1 cellular context compared by ENCODE assay signal in genomic region chr2:44167908-44168683, GRCh38.
TF ChIP-seq lines count a peak whose summit lies in the region.

No MANE protein-coding gene starts in this region.

TF ChIP-seq in HEK293, 187 proteins besides CTCF, POLR2A, EP300 and RAD21 (continued from another document and continues in another):
- TF ChIP-seq, protein P1, sequence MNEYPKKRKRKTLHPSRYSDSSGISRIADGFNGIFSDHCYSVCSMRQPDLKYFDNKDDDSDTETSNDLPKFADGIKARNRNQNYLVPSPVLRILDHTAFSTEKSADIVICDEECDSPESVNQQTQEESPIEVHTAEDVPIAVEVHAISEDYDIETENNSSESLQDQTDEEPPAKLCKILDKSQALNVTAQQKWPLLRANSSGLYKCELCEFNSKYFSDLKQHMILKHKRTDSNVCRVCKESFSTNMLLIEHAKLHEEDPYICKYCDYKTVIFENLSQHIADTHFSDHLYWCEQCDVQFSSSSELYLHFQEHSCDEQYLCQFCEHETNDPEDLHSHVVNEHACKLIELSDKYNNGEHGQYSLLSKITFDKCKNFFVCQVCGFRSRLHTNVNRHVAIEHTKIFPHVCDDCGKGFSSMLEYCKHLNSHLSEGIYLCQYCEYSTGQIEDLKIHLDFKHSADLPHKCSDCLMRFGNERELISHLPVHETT (tag by site-specific recombination; IDR thresholded peaks at IDR 0.05) = no peak
- TF ChIP-seq ZBTB8A (tag by site-specific recombination; IDR thresholded peaks at IDR 0.05) = no peak
- TF ChIP-seq MYNN (tag by site-specific recombination; IDR thresholded peaks at IDR 0.05; ENCODE audit: borderline replicate concordance) = no peak
- no peak for TF ChIP-seq ZNF416 (tag by site-specific recombination; IDR thresholded peaks at IDR 0.05)
- no peak for TF ChIP-seq ZNF664 (tag by site-specific recombination; IDR thresholded peaks at IDR 0.05)
- no peak for TF ChIP-seq ZNF114 (tag by site-specific recombination; IDR thresholded peaks at IDR 0.05)
- TF ChIP-seq YY1 (tag by site-specific recombination; IDR thresholded peaks at IDR 0.05) = no peak
- no peak for TF ChIP-seq KLF17 (tag by site-specific recombination; IDR thresholded peaks at IDR 0.05)
- peak; percentile 50; the same call in 1 of the 2 replicates for TF ChIP-seq ZNF629 (tag by site-specific recombination; IDR thresholded peaks at IDR 0.05)
- no peak for TF ChIP-seq ZNF596 (tag by site-specific recombination; IDR thresholded peaks at IDR 0.05)
- peak; percentile 97 for TF ChIP-seq ZNF785 (tag by site-specific recombination; IDR thresholded peaks at IDR 0.05)
- no peak for TF ChIP-seq ZBTB1 (tag by site-specific recombination; IDR thresholded peaks at IDR 0.05)
- TF ChIP-seq WT1 (tag by site-specific recombination; IDR thresholded peaks at IDR 0.05) = no peak; the same call in 1 of the 2 replicates
- TF ChIP-seq ZSCAN30 (tag by site-specific recombination; IDR thresholded peaks at IDR 0.05) = no peak
- TF ChIP-seq, protein P2, sequence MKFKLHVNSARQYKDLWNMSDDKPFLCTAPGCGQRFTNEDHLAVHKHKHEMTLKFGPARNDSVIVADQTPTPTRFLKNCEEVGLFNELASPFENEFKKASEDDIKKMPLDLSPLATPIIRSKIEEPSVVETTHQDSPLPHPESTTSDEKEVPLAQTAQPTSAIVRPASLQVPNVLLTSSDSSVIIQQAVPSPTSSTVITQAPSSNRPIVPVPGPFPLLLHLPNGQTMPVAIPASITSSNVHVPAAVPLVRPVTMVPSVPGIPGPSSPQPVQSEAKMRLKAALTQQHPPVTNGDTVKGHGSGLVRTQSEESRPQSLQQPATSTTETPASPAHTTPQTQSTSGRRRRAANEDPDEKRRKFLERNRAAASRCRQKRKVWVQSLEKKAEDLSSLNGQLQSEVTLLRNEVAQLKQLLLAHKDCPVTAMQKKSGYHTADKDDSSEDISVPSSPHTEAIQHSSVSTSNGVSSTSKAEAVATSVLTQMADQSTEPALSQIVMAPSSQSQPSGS (tag by site-specific recombination; IDR thresholded peaks at IDR 0.05; ENCODE audit: low read depth) = peak; percentile 23; the same call in 1 of the 2 replicates
- TF ChIP-seq ELK4 (IDR thresholded peaks at IDR 0.05; ENCODE audit: borderline replicate concordance, low read depth, low read length) = no peak
- TF ChIP-seq ZNF2 (tag by site-specific recombination; IDR thresholded peaks at IDR 0.05) = no peak
- TF ChIP-seq ZNF585B (tag by site-specific recombination; IDR thresholded peaks at IDR 0.05) = no peak
- TF ChIP-seq TSHZ1 (tag by site-specific recombination; IDR thresholded peaks at IDR 0.05; ENCODE audit: borderline replicate concordance) = no peak
- no peak for TF ChIP-seq ZNF138 (tag by site-specific recombination; IDR thresholded peaks at IDR 0.05; ENCODE audit: borderline replicate concordance)
- TF ChIP-seq ZSCAN16 (tag by site-specific recombination; IDR thresholded peaks at IDR 0.05) = no peak
- no peak for TF ChIP-seq ZNF768 (tag by site-specific recombination; IDR thresholded peaks at IDR 0.05)
- no peak for TF ChIP-seq ZSCAN4 (tag by site-specific recombination; IDR thresholded peaks at IDR 0.05)
- no peak for TF ChIP-seq ZNF624 (tag by site-specific recombination; IDR thresholded peaks at IDR 0.05)
- TF ChIP-seq, protein P3, sequence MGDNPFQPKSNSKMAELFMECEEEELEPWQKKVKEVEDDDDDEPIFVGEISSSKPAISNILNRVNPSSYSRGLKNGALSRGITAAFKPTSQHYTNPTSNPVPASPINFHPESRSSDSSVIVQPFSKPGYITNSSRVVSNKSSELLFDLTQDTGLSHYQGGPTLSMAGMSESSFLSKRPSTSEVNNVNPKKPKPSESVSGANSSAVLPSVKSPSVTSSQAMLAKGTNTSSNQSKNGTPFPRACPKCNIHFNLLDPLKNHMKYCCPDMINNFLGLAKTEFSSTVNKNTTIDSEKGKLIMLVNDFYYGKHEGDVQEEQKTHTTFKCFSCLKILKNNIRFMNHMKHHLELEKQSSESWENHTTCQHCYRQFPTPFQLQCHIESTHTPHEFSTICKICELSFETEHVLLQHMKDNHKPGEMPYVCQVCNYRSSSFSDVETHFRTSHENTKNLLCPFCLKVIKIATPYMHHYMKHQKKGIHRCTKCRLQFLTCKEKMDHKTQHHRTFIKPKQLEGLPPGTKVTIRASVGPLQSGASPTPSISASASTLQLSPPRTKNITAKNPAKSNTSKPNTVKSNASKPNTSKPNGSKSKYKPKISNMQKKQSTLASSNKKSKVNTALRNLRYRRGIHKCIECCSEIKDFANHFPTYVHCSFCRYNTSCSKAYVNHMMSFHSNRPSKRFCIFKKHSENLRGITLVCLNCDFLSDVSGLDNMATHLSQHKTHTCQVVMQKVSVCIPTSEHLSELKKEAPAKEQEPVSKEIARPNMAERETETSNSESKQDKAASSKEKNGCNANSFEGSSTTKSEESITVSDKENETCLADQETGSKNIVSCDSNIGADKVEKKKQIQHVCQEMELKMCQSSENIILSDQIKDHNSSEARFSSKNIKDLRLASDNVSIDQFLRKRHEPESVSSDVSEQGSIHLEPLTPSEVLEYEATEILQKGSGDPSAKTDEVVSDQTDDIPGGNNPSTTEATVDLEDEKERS (tag by site-specific recombination; IDR thresholded peaks at IDR 0.05) = no peak
- no peak for TF ChIP-seq SCRT2 (tag by site-specific recombination; IDR thresholded peaks at IDR 0.05)
- TF ChIP-seq, protein P4, sequence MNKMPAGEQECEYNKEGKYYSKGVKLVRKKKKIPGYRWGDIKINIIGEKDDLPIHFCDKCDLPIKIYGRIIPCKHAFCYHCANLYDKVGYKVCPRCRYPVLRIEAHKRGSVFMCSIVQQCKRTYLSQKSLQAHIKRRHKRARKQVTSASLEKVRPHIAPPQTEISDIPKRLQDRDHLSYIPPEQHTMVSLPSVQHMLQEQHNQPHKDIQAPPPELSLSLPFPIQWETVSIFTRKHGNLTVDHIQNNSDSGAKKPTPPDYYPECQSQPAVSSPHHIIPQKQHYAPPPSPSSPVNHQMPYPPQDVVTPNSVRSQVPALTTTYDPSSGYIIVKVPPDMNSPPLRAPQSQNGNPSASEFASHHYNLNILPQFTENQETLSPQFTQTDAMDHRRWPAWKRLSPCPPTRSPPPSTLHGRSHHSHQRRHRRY (tag by site-specific recombination; IDR thresholded peaks at IDR 0.05) = no peak
- TF ChIP-seq, protein P5, sequence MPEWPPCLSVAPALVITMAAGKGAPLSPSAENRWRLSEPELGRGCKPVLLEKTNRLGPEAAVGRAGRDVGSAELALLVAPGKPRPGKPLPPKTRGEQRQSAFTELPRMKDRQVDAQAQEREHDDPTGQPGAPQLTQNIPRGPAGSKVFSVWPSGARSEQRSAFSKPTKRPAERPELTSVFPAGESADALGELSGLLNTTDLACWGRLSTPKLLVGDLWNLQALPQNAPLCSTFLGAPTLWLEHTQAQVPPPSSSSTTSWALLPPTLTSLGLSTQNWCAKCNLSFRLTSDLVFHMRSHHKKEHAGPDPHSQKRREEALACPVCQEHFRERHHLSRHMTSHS (tag by site-specific recombination; IDR thresholded peaks at IDR 0.05) = no peak
- no peak for TF ChIP-seq ZNF184 (tag by site-specific recombination; IDR thresholded peaks at IDR 0.05)
- TF ChIP-seq ZFP69B (tag by site-specific recombination; IDR thresholded peaks at IDR 0.05) = no peak
- peak; percentile 39; the same call in 1 of the 2 replicates for TF ChIP-seq ZNF335 (tag by site-specific recombination; conservative IDR thresholded peaks at IDR 0.05)
- no peak for TF ChIP-seq ZNF561 (tag by site-specific recombination; IDR thresholded peaks at IDR 0.05; ENCODE audit: borderline replicate concordance)
- no peak for TF ChIP-seq MZF1 (tag by site-specific recombination; IDR thresholded peaks at IDR 0.05; ENCODE audit: borderline replicate concordance)
- TF ChIP-seq RBAK (tag by site-specific recombination; IDR thresholded peaks at IDR 0.05) = no peak
- no peak for TF ChIP-seq ZNF37A (tag by site-specific recombination; IDR thresholded peaks at IDR 0.05)
- TF ChIP-seq ZFP37 (tag by site-specific recombination; IDR thresholded peaks at IDR 0.05) = no peak
- TF ChIP-seq ZNF354C (tag by site-specific recombination; IDR thresholded peaks at IDR 0.05; ENCODE audit: borderline replicate concordance, low read depth) = no peak
- no peak for TF ChIP-seq ZNF10 (tag by site-specific recombination; IDR thresholded peaks at IDR 0.05)
- no peak for TF ChIP-seq ZNF701 (tag by site-specific recombination; IDR thresholded peaks at IDR 0.05)
- TF ChIP-seq ZNF776 (tag by site-specific recombination; IDR thresholded peaks at IDR 0.05; ENCODE audit: borderline replicate concordance) = no peak
- 0 out of 2 replicates have a peak, but pooled peaks have one; percentile 24 for TF ChIP-seq ZIC2 (tag by site-specific recombination; IDR thresholded peaks at IDR 0.05)
- no peak for TF ChIP-seq ZNF324 (tag by site-specific recombination; IDR thresholded peaks at IDR 0.05)
- peak; percentile 39; the same call in 1 of the 2 replicates for TF ChIP-seq ZNF660 (tag by site-specific recombination; IDR thresholded peaks at IDR 0.05)
- no peak for TF ChIP-seq ZNF558 (tag by site-specific recombination; IDR thresholded peaks at IDR 0.05)
- TF ChIP-seq ZNF777 (tag by site-specific recombination; IDR thresholded peaks at IDR 0.05; ENCODE audit: borderline replicate concordance) = no peak
- TF ChIP-seq, protein P6, sequence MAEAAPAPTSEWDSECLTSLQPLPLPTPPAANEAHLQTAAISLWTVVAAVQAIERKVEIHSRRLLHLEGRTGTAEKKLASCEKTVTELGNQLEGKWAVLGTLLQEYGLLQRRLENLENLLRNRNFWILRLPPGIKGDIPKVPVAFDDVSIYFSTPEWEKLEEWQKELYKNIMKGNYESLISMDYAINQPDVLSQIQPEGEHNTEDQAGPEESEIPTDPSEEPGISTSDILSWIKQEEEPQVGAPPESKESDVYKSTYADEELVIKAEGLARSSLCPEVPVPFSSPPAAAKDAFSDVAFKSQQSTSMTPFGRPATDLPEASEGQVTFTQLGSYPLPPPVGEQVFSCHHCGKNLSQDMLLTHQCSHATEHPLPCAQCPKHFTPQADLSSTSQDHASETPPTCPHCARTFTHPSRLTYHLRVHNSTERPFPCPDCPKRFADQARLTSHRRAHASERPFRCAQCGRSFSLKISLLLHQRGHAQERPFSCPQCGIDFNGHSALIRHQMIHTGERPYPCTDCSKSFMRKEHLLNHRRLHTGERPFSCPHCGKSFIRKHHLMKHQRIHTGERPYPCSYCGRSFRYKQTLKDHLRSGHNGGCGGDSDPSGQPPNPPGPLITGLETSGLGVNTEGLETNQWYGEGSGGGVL (tag by site-specific recombination; IDR thresholded peaks at IDR 0.05) = no peak
- no peak for TF ChIP-seq ZBTB21 (tag by site-specific recombination; IDR thresholded peaks at IDR 0.05)
- no peak for TF ChIP-seq ZNF792 (tag by site-specific recombination; IDR thresholded peaks at IDR 0.05)
- no peak for TF ChIP-seq ZNF423 (tag by site-specific recombination; IDR thresholded peaks at IDR 0.05)
- TF ChIP-seq SP2 (tag by site-specific recombination; IDR thresholded peaks at IDR 0.05) = peak; percentile 91
- no peak for TF ChIP-seq ZNF140 (tag by site-specific recombination; IDR thresholded peaks at IDR 0.05)
- no peak for TF ChIP-seq ZNF610 (tag by site-specific recombination; IDR thresholded peaks at IDR 0.05; ENCODE audit: borderline replicate concordance)
